In the genomic region with DNA sequence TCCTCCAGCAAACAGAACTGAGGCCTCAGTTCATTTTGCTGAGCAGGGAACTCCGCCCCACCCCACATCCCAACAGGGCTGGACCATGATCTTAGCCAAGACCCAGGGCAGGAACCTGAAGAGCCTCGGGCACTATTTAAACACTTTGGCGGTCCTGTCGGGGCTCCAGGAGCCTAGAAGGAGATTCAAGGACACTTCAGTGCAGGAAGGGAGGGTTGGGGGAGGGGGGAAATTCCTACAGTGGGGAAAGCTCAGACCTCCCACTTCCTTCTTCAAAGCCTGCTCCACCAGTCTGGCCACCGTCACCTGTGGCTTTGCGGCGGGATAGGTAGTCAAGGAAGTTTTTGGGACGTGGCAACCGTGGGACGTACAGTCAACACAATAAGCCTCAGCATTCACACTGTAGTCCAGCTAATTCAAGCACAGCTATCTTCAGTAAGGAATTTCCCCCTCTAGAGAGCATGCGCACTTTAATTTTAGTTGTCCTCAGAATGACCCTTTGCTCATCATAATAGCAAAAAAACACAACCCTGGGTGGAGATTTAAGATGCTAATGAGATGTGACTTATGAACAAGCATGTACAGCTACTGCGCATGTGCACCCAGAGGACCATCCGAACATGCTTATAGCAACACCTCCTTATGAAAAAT, we compare ENCODE assay signal across 11 cellular contexts. TPM values are rescaled to one million over a fixed set of nuclear protein-coding genes. Genes with fewer than 3 reads are reported as not detected.
DNase-seq lines count a peak whose midpoint lies in the region; ATAC-seq and TF ChIP-seq lines count a peak whose summit lies in the region.
"Had no signal": no experiment of that assay in that cellular context is flagged by ENCODE, and none has a peak within 500 bp of the region (broad histone marks: within the 10 kb centered on the region; RNA-seq: fewer than 3 reads in every experiment).

No MANE protein-coding gene starts in this region.

- H3K9me2 ChIP-seq in PC-3 (replicated peaks; ENCODE audit: low read length), result no peaks in the 10 kb centered on the region

- peak overlapping the region in 1 of 2 experiments; percentile 99 for H2BK12ac ChIP-seq in mesenchymal stem cell (ENCODE audit: low read length in 2 of 2)

- WGBS in mesenchymal stem cell, result 71% methylated on average over 11 of the region's 13 CpGs

- no peak overlapping the region for H3K23ac ChIP-seq in mesenchymal stem cell (ENCODE audit: low read length in 2 of 2)

- no peak overlapping the region for H2BK5ac ChIP-seq in mesenchymal stem cell (ENCODE audit: low read depth, low read length, poor library complexity, severe bottlenecking)

- H2BK15ac ChIP-seq in mesenchymal stem cell (ENCODE audit: low read depth, poor library complexity, severe bottlenecking), result no peak overlapping the region

- no peaks in the 10 kb centered on the region for H3K79me2 ChIP-seq in PC-3 (ENCODE audit: low read length)

- H3K9ac ChIP-seq in PC-3 (ENCODE audit: low read length), result peak overlapping the region; percentile 27; the same call in 1 of the 2 replicates
- H3K9ac ChIP-seq in mesenchymal stem cell (ENCODE audit: low read length), result peak overlapping the region; percentile 83
- H3K9ac ChIP-seq in stomach smooth muscle (ENCODE audit: low read length in 2 of 2), result no peak overlapping the region

- CTCF ChIA-PET in PC-3 (lab: Charles Lee), result no interaction called here

- H3K27me3 ChIP-seq in PC-3 (ENCODE audit: low read length) (no peaks in the 10 kb centered on the region), mesenchymal stem cell (ENCODE audit: control insufficient read depth in 1 of 2, insufficient read depth in 1 of 2, low read length in 2 of 2) (no peaks in the 10 kb centered on the region), stomach smooth muscle (ENCODE audit: control insufficient read depth in 1 of 2, insufficient read depth in 2 of 2, low read length in 2 of 2) (no peaks in the 10 kb centered on the region)

- ATAC-seq in PC-3 (no peak), esophagus mucosa (peak; percentile 65), GM18505 (IDR thresholded peaks at IDR 0.05; ENCODE audit: unreplicated experiment) (no peak)
- ATAC-seq in activated naive CD4-positive, alpha-beta T cell treated with anti-CD3 and anti-CD28 coated beads, Interleukin-2, amount 50 U/mL, for 72 hours, result no peak

- H3K4ac ChIP-seq in mesenchymal stem cell (ENCODE audit: low read depth in 1 of 2, low read length in 2 of 2), result peak overlapping the region in 1 of 2 experiments; percentile 85

- H3K36me3 ChIP-seq in PC-3 (ENCODE audit: low read depth, low read length), result no peaks in the 10 kb centered on the region
- peaks cover 0 to 7% of the 10 kb centered on the region in 2 experiments for H3K36me3 ChIP-seq in mesenchymal stem cell (ENCODE audit: control insufficient read depth in 1 of 2, insufficient read depth in 2 of 2, low read depth in 1 of 2, low read length in 2 of 2)
- no peaks in the 10 kb centered on the region for H3K36me3 ChIP-seq in stomach smooth muscle (ENCODE audit: control insufficient read depth in 2 of 2, insufficient read depth in 2 of 2, low read length in 2 of 2)

- BruUV-seq in PC-3 (replicated peaks; lab: Mats Ljungman, UMichigan), result no TSS peak

- H3K4me3 ChIP-seq in PC-3 (ENCODE audit: low read length), result no peak overlapping the region
- H3K4me3 ChIP-seq in mesenchymal stem cell (ENCODE audit: insufficient read depth in 1 of 2, low read depth in 1 of 2, low read length in 2 of 2), result peak overlapping the region in 1 of 2 experiments; percentile 50
- no peak overlapping the region for H3K4me3 ChIP-seq in stomach smooth muscle (ENCODE audit: low read length in 2 of 2)

- H3K9me3 ChIP-seq in PC-3 (ENCODE audit: low read length) (no peaks in the 10 kb centered on the region), mesenchymal stem cell (ENCODE audit: control insufficient read depth, low read length) (no peaks in the 10 kb centered on the region), stomach smooth muscle (ENCODE audit: control insufficient read depth in 2 of 2, low read length in 2 of 2) (no peaks in the 10 kb centered on the region)

- peak overlapping the region; percentile 71 for H2BK120ac ChIP-seq in mesenchymal stem cell (ENCODE audit: low read depth, low read length)

- POLR2A ChIA-PET in PC-3 (lab: Charles Lee; ENCODE audit: unreplicated experiment), result no interaction called here

- TF ChIP-seq POLR2A in GM18505 (IDR thresholded peaks at IDR 0.05; ENCODE audit: borderline replicate concordance, extremely low read depth, insufficient read depth, insufficient read length), result no peak

- H3K79me1 ChIP-seq in mesenchymal stem cell (replicated peaks; ENCODE audit: low read length, poor library complexity, severe bottlenecking), result no peaks in the 10 kb centered on the region

- H3K27ac ChIP-seq in PC-3 (ENCODE audit: low read length), result peak overlapping the region; percentile 79
- H3K27ac ChIP-seq in mesenchymal stem cell (ENCODE audit: low read length, poor library complexity, severe bottlenecking), result no peak overlapping the region
- peak overlapping the region; percentile 11 for H3K27ac ChIP-seq in stomach smooth muscle (ENCODE audit: low read length)

- H2AK5ac ChIP-seq in mesenchymal stem cell (ENCODE audit: low read length, severe bottlenecking), result no peak overlapping the region

- peaks cover 0 to 5% of the 10 kb centered on the region in 2 donors for H3K9me3 Mint-ChIP-seq in activated naive CD4-positive, alpha-beta T cell treated with anti-CD3 and anti-CD28 coated beads, Interleukin-2, amount 50 U/mL, for 72 hours
- H3K9me3 Mint-ChIP-seq: natural killer cell had no signal

- no peak for TF ChIP-seq CTCF in PC-3 (conservative IDR thresholded peaks at IDR 0.05; ENCODE audit: low read depth, low read length)

- H3K4me1 ChIP-seq in PC-3 (ENCODE audit: insufficient read depth, low read length) (peaks cover 30% of the 10 kb centered on the region), mesenchymal stem cell (ENCODE audit: control insufficient read depth, insufficient read depth, low read depth, low read length) (peaks cover 15% of the 10 kb centered on the region), stomach smooth muscle (ENCODE audit: control insufficient read depth, insufficient read depth, low read length) (peaks cover 10% of the 10 kb centered on the region)

- DNase-seq in PC-3 (peak; percentile 72), mesenchymal stem cell (peak; percentile 81), NCI-H2107 (lab: John Stamatoyannopoulos, UW) (no peak), glomerular visceral epithelial cell (ENCODE audit: extremely low spot score) (no peak)
- no peak for DNase-seq in activated naive CD4-positive, alpha-beta T cell treated with anti-CD3 and anti-CD28 coated beads, Interleukin-2, amount 50 U/mL, for 72 hours (ENCODE audit: low spot score in 2 of 2)
- DNase-seq: CD4-positive, alpha-beta memory T cell; natural killer cell; NCI-H82 had no signal

- peak overlapping the region; percentile 61 for H3K4me2 ChIP-seq in PC-3 (ENCODE audit: low read length)
- H3K4me2 ChIP-seq in mesenchymal stem cell (ENCODE audit: low read length, poor library complexity, severe bottlenecking), result no peak overlapping the region

- intact Hi-C loops in PC-3 (cut with micrococcal nuclease), result loop anchor here (10.0 kb wide), 1 partner anchor 253 kb away; no protein-coding TSS in a partner anchor

- no peaks in the 10 kb centered on the region for H4K20me1 ChIP-seq in PC-3 (ENCODE audit: low read length)

- no peak overlapping the region for H3K27ac Mint-ChIP-seq in activated naive CD4-positive, alpha-beta T cell treated with anti-CD3 and anti-CD28 coated beads, Interleukin-2, amount 50 U/mL, for 72 hours
- H3K27ac Mint-ChIP-seq: CD4-positive, alpha-beta memory T cell; natural killer cell had no signal

- no peaks in the 10 kb centered on the region for H3K36me3 Mint-ChIP-seq in activated naive CD4-positive, alpha-beta T cell treated with anti-CD3 and anti-CD28 coated beads, Interleukin-2, amount 50 U/mL, for 72 hours
- H3K36me3 Mint-ChIP-seq: CD4-positive, alpha-beta memory T cell; natural killer cell had no signal

- H3K14ac ChIP-seq in mesenchymal stem cell (ENCODE audit: low read length in 2 of 2), result no peak overlapping the region

- H3F3A ChIP-seq in PC-3 (ENCODE audit: low read length, unreplicated experiment), result no peaks in the 10 kb centered on the region

- no peak overlapping the region for H4K91ac ChIP-seq in mesenchymal stem cell (ENCODE audit: low read length)

- H2AFZ ChIP-seq in PC-3 (ENCODE audit: low read length), result no peak overlapping the region
- H2AFZ ChIP-seq in mesenchymal stem cell (ENCODE audit: low read depth, low read length), result no peak overlapping the region

- H3K18ac ChIP-seq in mesenchymal stem cell (ENCODE audit: low read depth in 1 of 2, low read length in 2 of 2), result peak overlapping the region; percentile 11 to 91

- H4K8ac ChIP-seq in mesenchymal stem cell (ENCODE audit: low read length), result no peak overlapping the region

RNA-seq across cellular contexts. Expression of gene S1PR3, which starts 30.9 kb away (rescaled TPM):
- total RNA-seq in PC-3 (2014; rRNA removed), result 8.4 and 10.0 TPM in 2 replicates
- total RNA-seq in esophagus mucosa, result 2.2 TPM
- 71.1 TPM for polyA plus RNA-seq in mesenchymal stem cell (2013, experiment 1 of 2)
- 71.6 TPM for polyA plus RNA-seq in mesenchymal stem cell (2013, experiment 2 of 2)
- under 1 TPM; 0.07 to 0.14 TPM for total RNA-seq in activated naive CD4-positive, alpha-beta T cell treated with anti-CD3 and anti-CD28 coated beads, Interleukin-2, amount 50 U/mL, for 72 hours
- total RNA-seq: CD4-positive, alpha-beta memory T cell had no signal
- polyA plus RNA-seq: CD4-positive, alpha-beta memory T cell had no signal

Comparison
In these comparisons a context has a peak if more than half of its experiments do, and no peak if none do; other contexts are left out.
1. DNase-seq: peak in PC-3 (single experiment) and mesenchymal stem cell (single experiment); none in NCI-H2107 (single experiment), glomerular visceral epithelial cell (single experiment) and activated naive CD4-positive, alpha-beta T cell treated with anti-CD3 and anti-CD28 coated beads, Interleukin-2, amount 50 U/mL, for 72 hours (0 of 2).
2. H3K9ac ChIP-seq: peak in PC-3 (single experiment) and mesenchymal stem cell (single experiment); none in stomach smooth muscle (0 of 2).